Comparison of ENCODE assay signal across 14 cellular contexts in genomic region chr12:57616383-57617101, GRCh38. TPM values are rescaled to one million over a fixed set of nuclear protein-coding genes. Genes with fewer than 3 reads are reported as not detected.
DNase-seq lines count a peak whose midpoint lies in the region; FAIRE-seq and TF ChIP-seq lines count a peak whose summit lies in the region.
"Had no signal": no experiment of that assay in that cellular context is flagged by ENCODE, and none has a peak within 500 bp of the region (broad histone marks: within the 10 kb centered on the region; RNA-seq: fewer than 3 reads in every experiment).

No MANE protein-coding gene starts in this region.

- no peak for FAIRE-seq in kidney (lab: Jason Lieb, UNC)
- FAIRE-seq: H1 had no signal

- H3K9ac ChIP-seq in BLaER1: no peak overlapping the region
- no peak overlapping the region for H3K9ac ChIP-seq in GM23248
- H3K9ac ChIP-seq in kidney (ENCODE audit: low read length in 2 of 2): no peak overlapping the region

- peak overlapping the region; percentile 94; the same call in 1 of the 2 replicates for H3K27ac ChIP-seq in BLaER1
- H3K27ac ChIP-seq in GM23248: no peak overlapping the region
- no peak overlapping the region for H3K27ac ChIP-seq in kidney (ENCODE audit: low read depth in 2 of 2, low read length in 2 of 2)
- H3K27ac ChIP-seq: upper lobe of left lung had no signal

- H3K9me2 ChIP-seq in GM23248 (ENCODE audit: insufficient read depth): no peaks in the 10 kb centered on the region

- no peaks in the 10 kb centered on the region for H3K9me3 Mint-ChIP-seq in activated T-helper 1 cell treated with anti-CD3 and anti-CD28 coated beads, Interleukin-12 subunit alpha, Interleukin-12 subunit beta, Interleukin-2, Interleukin-4 antibody, amounts not matched to agents 30 ng/mL and 10 ng/mL and 1 ng/mL, durations not matched to agents 14 hours and 24 hours and 36 hours
- H3K9me3 Mint-ChIP-seq: memory B cell; stimulated activated effector memory CD8-positive, alpha-beta T cell treated with anti-CD3 and anti-CD28 coated beads, Interleukin-12 subunit alpha, Interleukin-12 subunit beta, amount 100 ng/mL, for 72 hours had no signal

- no peaks in the 10 kb centered on the region for H3K79me2 ChIP-seq in GM23248 (ENCODE audit: insufficient read depth)

- H3K27me3 ChIP-seq in BLaER1 (peaks cover 49% of the 10 kb centered on the region), GM23248 (replicated peaks; ENCODE audit: insufficient read depth) (peaks cover 13% of the 10 kb centered on the region)
- H3K27me3 ChIP-seq: ascending aorta had no signal

- peaks cover 80% of the 10 kb centered on the region for H3K27me3 Mint-ChIP-seq in activated T-helper 1 cell treated with anti-CD3 and anti-CD28 coated beads, Interleukin-12 subunit alpha, Interleukin-12 subunit beta, Interleukin-2, Interleukin-4 antibody, amounts not matched to agents 30 ng/mL and 10 ng/mL and 1 ng/mL, durations not matched to agents 14 hours and 24 hours and 36 hours (ENCODE audit: insufficient read depth)

- peaks cover 17% of the 10 kb centered on the region for H3K4me1 Mint-ChIP-seq in activated T-helper 1 cell treated with anti-CD3 and anti-CD28 coated beads, Interleukin-12 subunit alpha, Interleukin-12 subunit beta, Interleukin-2, Interleukin-4 antibody, amounts not matched to agents 30 ng/mL and 10 ng/mL and 1 ng/mL, durations not matched to agents 14 hours and 24 hours and 36 hours (ENCODE audit: low read depth)

- in situ Hi-C loops in GM23248 (cut with MboI): no loop called here

- H4K20me1 ChIP-seq in BLaER1: peaks cover 24% of the 10 kb centered on the region
- no peaks in the 10 kb centered on the region for H4K20me1 ChIP-seq in GM23248 (ENCODE audit: insufficient read depth)

- peaks cover 13% of the 10 kb centered on the region; the same call in 1 of the 2 replicates for H3K9me3 ChIP-seq in BLaER1
- H3K9me3 ChIP-seq in GM23248 (ENCODE audit: low read depth): no peaks in the 10 kb centered on the region
- H3K9me3 ChIP-seq in kidney (ENCODE audit: control insufficient read depth in 1 of 2, low read length in 2 of 2): no peaks in the 10 kb centered on the region
- H3K9me3 ChIP-seq: ascending aorta, upper lobe of left lung had no signal

- H3K4me3 ChIP-seq in BLaER1 (no peak overlapping the region; the same call in 1 of the 2 replicates), GM23248 (no peak overlapping the region), kidney (ENCODE audit: low read length in 2 of 2) (no peak overlapping the region)
- H3K4me3 ChIP-seq: ascending aorta, upper lobe of left lung had no signal

- H3K36me3 ChIP-seq in BLaER1: peaks cover 26% of the 10 kb centered on the region; the same call in 1 of the 2 replicates
- no peaks in the 10 kb centered on the region; the same call in 1 of the 2 replicates for H3K36me3 ChIP-seq in GM23248 (ENCODE audit: low read depth)
- H3K36me3 ChIP-seq in kidney (ENCODE audit: control insufficient read depth in 1 of 2, insufficient read depth in 2 of 2, low read length in 2 of 2): no peaks in the 10 kb centered on the region
- H3K36me3 ChIP-seq: upper lobe of left lung had no signal

- DNase-seq in GM23248 (peak; percentile 90), amniotic epithelial cell (ENCODE audit: low read depth) (peak; percentile 36), kidney (peak; percentile 67), HPDE6-E6E7 (ENCODE audit: extremely low spot score) (no peak), HK-2 (ENCODE audit: unreplicated experiment) (no peak)
- no peak for DNase-seq in activated T-helper 1 cell treated with anti-CD3 and anti-CD28 coated beads, Interleukin-12 subunit alpha, Interleukin-12 subunit beta, Interleukin-2, Interleukin-4 antibody, amounts not matched to agents 30 ng/mL and 10 ng/mL and 1 ng/mL, durations not matched to agents 14 hours and 24 hours and 36 hours (ENCODE audit: low spot score)
- DNase-seq: activated gamma-delta T cell, KG1, upper lobe of left lung had no signal

- no peak overlapping the region for H3K4me3 Mint-ChIP-seq in activated T-helper 1 cell treated with anti-CD3 and anti-CD28 coated beads, Interleukin-12 subunit alpha, Interleukin-12 subunit beta, Interleukin-2, Interleukin-4 antibody, amounts not matched to agents 30 ng/mL and 10 ng/mL and 1 ng/mL, durations not matched to agents 14 hours and 24 hours and 36 hours
- H3K4me3 Mint-ChIP-seq: memory B cell; stimulated activated effector memory CD8-positive, alpha-beta T cell treated with anti-CD3 and anti-CD28 coated beads, Interleukin-12 subunit alpha, Interleukin-12 subunit beta, amount 100 ng/mL, for 72 hours had no signal

- no peak for TF ChIP-seq CTCF in kidney (IDR thresholded peaks at IDR 0.05; ENCODE audit: borderline replicate concordance, extremely low read depth, insufficient read depth)

- intact Hi-C loops in kidney (cut with DNase I): no loop called here
- intact Hi-C loops in activated T-helper 1 cell treated with anti-CD3 and anti-CD28 coated beads, Interleukin-12 subunit alpha, Interleukin-12 subunit beta, Interleukin-2, Interleukin-4 antibody, amounts not matched to agents 30 ng/mL and 10 ng/mL and 1 ng/mL, durations not matched to agents 14 hours and 24 hours and 36 hours (cut with micrococcal nuclease): no loop called here

- H2AFZ ChIP-seq in GM23248: no peak overlapping the region

- H3K4me2 ChIP-seq in BLaER1: peak overlapping the region; percentile 94
- H3K4me2 ChIP-seq in GM23248 (ENCODE audit: unreplicated experiment): no peak overlapping the region

- H3K36me3 Mint-ChIP-seq in activated T-helper 1 cell treated with anti-CD3 and anti-CD28 coated beads, Interleukin-12 subunit alpha, Interleukin-12 subunit beta, Interleukin-2, Interleukin-4 antibody, amounts not matched to agents 30 ng/mL and 10 ng/mL and 1 ng/mL, durations not matched to agents 14 hours and 24 hours and 36 hours (ENCODE audit: low read depth): no peaks in the 10 kb centered on the region
- H3K36me3 Mint-ChIP-seq: memory B cell had no signal

- 65 to 76% methylated on average over 3 of the region's 3 CpGs for WGBS in GM23248 (ENCODE audit: low coverage in 1 of 2, low lambda C conversion rate in 2 of 2, missing lambda C conversion rate in 2 of 2), 2 experiments

- H3F3A ChIP-seq in GM23248 (ENCODE audit: insufficient read depth): peaks cover 6% of the 10 kb centered on the region; the same call in 1 of the 2 replicates

- H3K27ac Mint-ChIP-seq in activated T-helper 1 cell treated with anti-CD3 and anti-CD28 coated beads, Interleukin-12 subunit alpha, Interleukin-12 subunit beta, Interleukin-2, Interleukin-4 antibody, amounts not matched to agents 30 ng/mL and 10 ng/mL and 1 ng/mL, durations not matched to agents 14 hours and 24 hours and 36 hours: no peak overlapping the region
- H3K27ac Mint-ChIP-seq: memory B cell; stimulated activated effector memory CD8-positive, alpha-beta T cell treated with anti-CD3 and anti-CD28 coated beads, Interleukin-12 subunit alpha, Interleukin-12 subunit beta, amount 100 ng/mL, for 72 hours had no signal

- peaks cover 70% of the 10 kb centered on the region for H3K4me1 ChIP-seq in BLaER1
- peaks cover 18% of the 10 kb centered on the region for H3K4me1 ChIP-seq in GM23248 (ENCODE audit: insufficient read depth)
- peaks cover 4 to 10% of the 10 kb centered on the region in 2 donors for H3K4me1 ChIP-seq in kidney (ENCODE audit: control insufficient read depth in 1 of 2, insufficient read depth in 1 of 2, low read depth in 1 of 2, low read length in 2 of 2)

RNA-seq across cellular contexts. Expression of gene ARHGEF25, which starts 5.3 kb away (rescaled TPM):
- total RNA-seq in GM23248 (2014; rRNA removed; shearing (Covaris generic)): 24.2 and 43.0 TPM in 2 replicates
- 0.24 and 0.60 TPM in 2 replicates for polyA plus RNA-seq in GM23248 (2016; fragmentation: Nextera tagmentation; extraction: Ambion mirVana)
- 15.0 TPM for total RNA-seq in kidney
- polyA plus RNA-seq in kidney (ENCODE audit: insufficient read depth, low read depth, low replicate concordance): 10.9 TPM
- 0.60 and 1.5 TPM in 2 replicates for total RNA-seq in activated T-helper 1 cell treated with anti-CD3 and anti-CD28 coated beads, Interleukin-12 subunit alpha, Interleukin-12 subunit beta, Interleukin-2, Interleukin-4 antibody, amounts not matched to agents 30 ng/mL and 10 ng/mL and 1 ng/mL, durations not matched to agents 14 hours and 24 hours and 36 hours

RNA-seq across cellular contexts. Expression of gene DTX3, which starts 11.9 kb away (rescaled TPM):
- total RNA-seq in GM23248 (2014; rRNA removed; shearing (Covaris generic)): 12.3 and 19.6 TPM in 2 replicates
- polyA plus RNA-seq in GM23248 (2016; fragmentation: Nextera tagmentation; extraction: Ambion mirVana): 7.7 and 8.7 TPM in 2 replicates
- total RNA-seq in kidney: 34.5 TPM
- polyA plus RNA-seq in kidney (ENCODE audit: insufficient read depth, low read depth, low replicate concordance): 41.2 TPM
- total RNA-seq in activated T-helper 1 cell treated with anti-CD3 and anti-CD28 coated beads, Interleukin-12 subunit alpha, Interleukin-12 subunit beta, Interleukin-2, Interleukin-4 antibody, amounts not matched to agents 30 ng/mL and 10 ng/mL and 1 ng/mL, durations not matched to agents 14 hours and 24 hours and 36 hours: 16.8 and 18.5 TPM in 2 replicates

RNA-seq across cellular contexts. Expression of gene B4GALNT1, which starts 16.5 kb away (rescaled TPM):
- 7.8 and 8.6 TPM in 2 replicates for total RNA-seq in GM23248 (2014; rRNA removed; shearing (Covaris generic))
- polyA plus RNA-seq in GM23248 (2016; fragmentation: Nextera tagmentation; extraction: Ambion mirVana) (4.7 and 5.4 TPM in 2 replicates), kidney (ENCODE audit: insufficient read depth, low read depth, low replicate concordance) (1.6 TPM)
- 2.0 TPM for total RNA-seq in kidney
- 4.4 and 4.6 TPM in 2 replicates for total RNA-seq in activated T-helper 1 cell treated with anti-CD3 and anti-CD28 coated beads, Interleukin-12 subunit alpha, Interleukin-12 subunit beta, Interleukin-2, Interleukin-4 antibody, amounts not matched to agents 30 ng/mL and 10 ng/mL and 1 ng/mL, durations not matched to agents 14 hours and 24 hours and 36 hours

RNA-seq across cellular contexts. Expression of gene PIP4K2C, which starts 25.6 kb away (rescaled TPM):
- 21.5 and 27.3 TPM in 2 replicates for total RNA-seq in GM23248 (2014; rRNA removed; shearing (Covaris generic))
- 20.7 and 22.5 TPM in 2 replicates for polyA plus RNA-seq in GM23248 (2016; fragmentation: Nextera tagmentation; extraction: Ambion mirVana)
- 52.4 TPM for total RNA-seq in kidney
- 43.2 TPM for polyA plus RNA-seq in kidney (ENCODE audit: insufficient read depth, low read depth, low replicate concordance)
- 22.8 and 25.7 TPM in 2 replicates for total RNA-seq in activated T-helper 1 cell treated with anti-CD3 and anti-CD28 coated beads, Interleukin-12 subunit alpha, Interleukin-12 subunit beta, Interleukin-2, Interleukin-4 antibody, amounts not matched to agents 30 ng/mL and 10 ng/mL and 1 ng/mL, durations not matched to agents 14 hours and 24 hours and 36 hours

Comparison
In these comparisons a context has a peak if more than half of its experiments do, and no peak if none do; other contexts are left out.
1. DNase-seq: peak in GM23248 (single experiment), amniotic epithelial cell (single experiment) and kidney (single experiment); none in activated T-helper 1 cell treated with anti-CD3 and anti-CD28 coated beads, Interleukin-12 subunit alpha, Interleukin-12 subunit beta, Interleukin-2, Interleukin-4 antibody, amounts not matched to agents 30 ng/mL and 10 ng/mL and 1 ng/mL, durations not matched to agents 14 hours and 24 hours and 36 hours (single experiment), HPDE6-E6E7 (single experiment) and HK-2 (single experiment).